In genomic region chr1:159924025-159924790, GRCh38 we compare ENCODE assay signal across 8 cellular contexts. TPM values are rescaled to one million over a fixed set of nuclear protein-coding genes. Genes with fewer than 3 reads are reported as not detected.
DNase-seq lines count a peak whose midpoint lies in the region; ATAC-seq and TF ChIP-seq lines count a peak whose summit lies in the region.

No MANE protein-coding gene starts in this region.

- peaks cover 48% of the 10 kb centered on the region for H3K4me1 Mint-ChIP-seq in Calu3 (ENCODE audit: low read depth, unreplicated experiment)

- peak; percentile 95 for DNase-seq in Calu3
- DNase-seq in T follicular helper cell (ENCODE audit: low read depth): peak; percentile 66
- DNase-seq in amniotic epithelial cell (ENCODE audit: low read depth): peak; percentile 77
- peak; percentile 94 to 96 (median 96) for DNase-seq in right cardiac atrium
- DNase-seq in retinal pigment epithelial cell (ENCODE audit: low read depth): no peak

- no peak for TF ChIP-seq CTCF in Calu3 (IDR thresholded peaks at IDR 0.05; ENCODE audit: unreplicated experiment)
- no peak for TF ChIP-seq CTCF in retinal pigment epithelial cell (conservative IDR thresholded peaks at IDR 0.05; ENCODE audit: low read depth, low read length)

- H3K9me3 Mint-ChIP-seq in Calu3 (ENCODE audit: low read depth, unreplicated experiment): no peaks in the 10 kb centered on the region

- peaks cover 73% of the 10 kb centered on the region for H3K36me3 Mint-ChIP-seq in Calu3 (ENCODE audit: insufficient read depth, unreplicated experiment)

- no peaks in the 10 kb centered on the region for H3K27me3 ChIP-seq in right cardiac atrium (ENCODE audit: control insufficient read depth, insufficient read depth)

- ATAC-seq in HG03175 (IDR thresholded peaks at IDR 0.05; ENCODE audit: unreplicated experiment): peak; percentile 11
- ATAC-seq in right cardiac atrium: peak; percentile 74 to 81
- no peak for ATAC-seq in GM19395 (IDR thresholded peaks at IDR 0.05; ENCODE audit: unreplicated experiment)
- no peak for ATAC-seq in HG03025 (IDR thresholded peaks at IDR 0.05; ENCODE audit: low FRiP score, unreplicated experiment)

- no peaks in the 10 kb centered on the region for H3K27me3 Mint-ChIP-seq in Calu3 (ENCODE audit: unreplicated experiment)

- under 1% methylated on average over 31 of the region's 31 CpGs for WGBS in right cardiac atrium

- peak overlapping the region; percentile 94 for H3K27ac ChIP-seq in right cardiac atrium (ENCODE audit: low read length)

- H3K9me3 ChIP-seq in right cardiac atrium (ENCODE audit: control insufficient read depth, low read length): no peaks in the 10 kb centered on the region

- CTCF ChIA-PET in Calu3 (lab: Charles Lee): interaction anchor here (0.8 to 6.6 kb wide), 12 partner anchors 8 to 125 kb away, joined by 3 to 42 read pairs (median 6); partner anchors contain the start of gene IGSF9

- intact Hi-C loops in Calu3 (cut with micrococcal nuclease; ENCODE audit: unreplicated experiment): no loop called here
- intact Hi-C loops in right cardiac atrium (cut with DNase I): loop anchor here in 1 of 4 donors (10.0 kb wide), 1 partner anchor 69 kb away; no protein-coding TSS in a partner anchor

- H3K4me3 Mint-ChIP-seq in Calu3 (ENCODE audit: low read depth, unreplicated experiment): peak overlapping the region; percentile 83

- peak overlapping the region; percentile 52 for H3K4me3 ChIP-seq in right cardiac atrium (ENCODE audit: low read length)
- H3K4me3 ChIP-seq in retinal pigment epithelial cell (ENCODE audit: low read length): peak overlapping the region; percentile 97

- H3K4me1 ChIP-seq in right cardiac atrium (ENCODE audit: control insufficient read depth, insufficient read depth, low read length): peaks cover 15% of the 10 kb centered on the region

- peak overlapping the region; percentile 98 for H3K27ac Mint-ChIP-seq in Calu3 (ENCODE audit: unreplicated experiment)

- TSS peak; percentile 54 for BruUV-seq in Calu3 (replicated peaks; lab: Mats Ljungman, UMichigan)

RNA-seq across cellular contexts. Expression of gene TAGLN2, which starts 1.1 kb away (rescaled TPM):
- total RNA-seq in Calu3 (2022) (612 and 708 TPM in 2 replicates), right cardiac atrium (100 to 1,000 TPM; 117 to 253 (median 162) TPM)
- 186 TPM for polyA plus RNA-seq in right cardiac atrium

RNA-seq across cellular contexts. Expression of gene IGSF9, which starts 21.2 kb away (rescaled TPM):
- total RNA-seq in Calu3 (2022) (7.5 and 7.6 TPM in 2 replicates), right cardiac atrium (1 to 10 TPM in 3 of 4 donors, under 1 TPM in 1; 0.17 to 2.7 (median 2.3) TPM)
- polyA plus RNA-seq in right cardiac atrium: 1.3 TPM

RNA-seq across cellular contexts. Expression of gene CFAP45, which starts 24.2 kb away (rescaled TPM):
- total RNA-seq in Calu3 (2022): 1.6 and 1.8 TPM in 2 replicates
- total RNA-seq in right cardiac atrium: 1 to 10 TPM; 3.4 to 5.6 (median 3.9) TPM
- polyA plus RNA-seq in right cardiac atrium: 9.4 TPM

RNA-seq across cellular contexts. Expression of gene SLAMF9, which starts 29.8 kb away (rescaled TPM):
- total RNA-seq in Calu3 (2022) (not detected in 2 replicates), right cardiac atrium (not detected)
- not detected for polyA plus RNA-seq in right cardiac atrium

Comparison
In these comparisons a context has a peak if more than half of its experiments do, and no peak if none do; other contexts are left out.
1. ATAC-seq: peak in HG03175 (single experiment) and right cardiac atrium (2 of 2); none in GM19395 (single experiment) and HG03025 (single experiment).